ENCODE assay signal across 1 cellular context in genomic region chr1:160101037-160101716, GRCh38.
TF ChIP-seq lines count a peak whose summit lies in the region.

No MANE protein-coding gene starts in this region.

TF ChIP-seq in K562, 482 proteins besides CTCF, POLR2A, EP300 and RAD21 (continued from another document and continues in another):
- TF ChIP-seq CBX3 (IDR thresholded peaks at IDR 0.05; ENCODE audit: borderline replicate concordance in 1 of 2, low read length in 2 of 2) (peak in 1 of 2 experiments; percentile 44; a peak in 1 of 3 replicates), MAX (CRISPR knock-in tag; IDR thresholded peaks at IDR 0.05) (peak; percentile 87), ZFP91 (CRISPR knock-in tag; IDR thresholded peaks at IDR 0.05) (peak; percentile 64; the same call in 1 of the 2 replicates), NFIX (CRISPR knock-in tag; IDR thresholded peaks at IDR 0.05; ENCODE audit: low read depth) (no peak), CEBPB (tag; IDR thresholded peaks at IDR 0.05) (peak; percentile 55; the same call in 1 of the 2 replicates), BRCA1 (IDR thresholded peaks at IDR 0.05) (no peak), BRCA1 (CRISPR knock-in tag; IDR thresholded peaks at IDR 0.05) (no peak), CBFB (CRISPR knock-in tag; IDR thresholded peaks at IDR 0.05) (0 out of 2 replicates have a peak, but pooled peaks have one; percentile 39), MNT (conservative IDR thresholded peaks at IDR 0.05) (peak; percentile 59 to 84), NKRF (IDR thresholded peaks at IDR 0.05; ENCODE audit: borderline replicate concordance) (peak; percentile 55; the same call in 1 of the 2 replicates), ATF3 (IDR thresholded peaks at IDR 0.05) (peak; percentile 22; the same call in 1 of the 2 replicates), ATF3 (CRISPR knock-in tag; conservative IDR thresholded peaks at IDR 0.05) (no peak), RBFOX2 (IDR thresholded peaks at IDR 0.05; ENCODE audit: low read depth, low read length) (peak; percentile 41), L3MBTL2 (IDR thresholded peaks at IDR 0.05) (peak; percentile 87), ELK1 (CRISPR knock-in tag; IDR thresholded peaks at IDR 0.05) (no peak), PKNOX1 (IDR thresholded peaks at IDR 0.05) (0 out of 2 replicates have a peak, but pooled peaks have one; percentile 43), EGR1 (conservative IDR thresholded peaks at IDR 0.05) (0 out of 2 replicates have a peak, but pooled peaks have one; percentile 23), ELK3 (CRISPR knock-in tag; IDR thresholded peaks at IDR 0.05) (no peak), PBX2 (CRISPR knock-in tag; IDR thresholded peaks at IDR 0.05; ENCODE audit: low read depth) (no peak), PBX2 (tag; conservative IDR thresholded peaks at IDR 0.05; ENCODE audit: low read depth) (no peak), ZBTB40 (IDR thresholded peaks at IDR 0.05) (no peak), ZBTB40 (CRISPR knock-in tag; IDR thresholded peaks at IDR 0.05) (no peak), ARID1B (IDR thresholded peaks at IDR 0.05) (no peak), BMI1 (IDR thresholded peaks at IDR 0.05; ENCODE audit: low read length) (no peak), ATF7 (IDR thresholded peaks at IDR 0.05) (peak; percentile 74; the same call in 1 of the 2 replicates), U2AF1 (optimal IDR thresholded peaks at IDR 0.05; ENCODE audit: low read depth, low read length) (no peak), NR2C2 (CRISPR knock-in tag; IDR thresholded peaks at IDR 0.05) (0 out of 2 replicates have a peak, but pooled peaks have one; percentile 49), NR2C2 (tag; IDR thresholded peaks at IDR 0.05) (no peak), MXI1 (IDR thresholded peaks at IDR 0.05; ENCODE audit: low read depth, low read length) (no peak), SMC3 (conservative IDR thresholded peaks at IDR 0.05; ENCODE audit: insufficient read depth, low read depth, low read length) (peak; percentile 86), GTF2E2 (tag; IDR thresholded peaks at IDR 0.05) (no peak), STAG1 (CRISPR knock-in tag; IDR thresholded peaks at IDR 0.05; ENCODE audit: borderline replicate concordance) (peak; percentile 64), MAZ (CRISPR knock-in tag; conservative IDR thresholded peaks at IDR 0.05 in 1 of 2, IDR thresholded peaks at IDR 0.05 in 1 of 2) (peak; percentile 43 to 71; a peak in 3 of 4 replicates), HCFC1 (IDR thresholded peaks at IDR 0.05; ENCODE audit: low read depth, low read length) (peak; percentile 35; the same call in 1 of the 2 replicates), ZNF695 (CRISPR knock-in tag; IDR thresholded peaks at IDR 0.05) (no peak)
